In the genomic region with DNA sequence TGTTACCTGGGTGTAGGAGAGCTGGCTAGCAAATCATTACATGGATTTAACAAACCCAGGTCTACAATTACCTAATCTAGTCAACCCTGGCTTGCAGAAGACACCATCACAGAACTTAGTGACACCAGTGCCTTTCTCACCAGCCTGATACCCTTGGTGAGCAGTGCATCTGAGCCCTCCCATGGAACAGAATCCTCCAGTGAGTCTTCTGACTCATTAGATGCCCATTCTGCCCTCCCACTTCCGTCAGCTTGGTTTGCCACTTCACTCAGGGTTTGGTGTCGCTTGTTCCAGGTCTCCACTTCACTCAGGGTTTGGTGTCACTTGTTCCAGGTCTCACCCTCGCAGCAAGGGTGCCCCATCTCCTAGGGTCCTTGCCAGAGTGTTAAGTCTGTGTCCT, we compare ENCODE assay signal across 26 cellular contexts.
"Had no signal": no experiment of that assay in that cellular context is flagged by ENCODE, and none has a peak within 500 bp of the region (broad histone marks: within the 10 kb centered on the region; RNA-seq: fewer than 3 reads in every experiment).

No MANE protein-coding gene starts in this region.

- H3K4me1 Mint-ChIP-seq: central memory CD8-positive, alpha-beta T cell had no signal

- H3K27ac Mint-ChIP-seq: T-cell had no signal

- H3K27ac ChIP-seq: ascending aorta, body of pancreas, SK-N-MC had no signal

- ATAC-seq: body of pancreas, Panc1, Right ventricle myocardium inferior, T-cell had no signal

- H3K9me3 Mint-ChIP-seq: central memory CD8-positive, alpha-beta T cell; T-cell had no signal

- H3K27me3 Mint-ChIP-seq: central memory CD8-positive, alpha-beta T cell; T-cell had no signal

- H3K4me3 ChIP-seq: ascending aorta, body of pancreas, SK-N-MC had no signal

- DNase-seq: activated CD4-positive, alpha-beta T cell treated with anti-CD3 and anti-CD28 coated beads for 4 hours; activated CD4-positive, alpha-beta T cell treated with anti-CD3 and anti-CD28 coated beads, Interleukin-2, amount 50 U/mL, for 4 hours; activated CD4-positive, CD25-positive, alpha-beta regulatory T cell; activated CD8-positive, alpha-beta memory T cell treated with anti-CD3 and anti-CD28 coated beads for 24 hours; activated naive CD4-positive, alpha-beta T cell treated with anti-CD3 and anti-CD28 coated beads, Interleukin-2, amount 50 U/mL, for 16 hours; activated T-cell treated with anti-CD3 and anti-CD28 coated beads, Interleukin-2, amount 50 U/mL, for 48 hours; amniotic stem cell; body of pancreas; Karpas-422; MM.1S; NCI-H1105 treated with DMSO at 0.1 percent for 48 hours; NCI-H1436 treated with DMSO at 0.1 percent for 48 hours; NCI-H187; NCI-H2081; NCI-H510A treated with DMSO at 0.1 percent for 48 hours; NCI-H69; NK-92 treated with Interleukin-12 subunit alpha and Interleukin-12 subunit beta, amount 100 ng/mL, for 24 hours; OCI-M1; RPMI8226; T-cell; T1000 had no signal

- H3K9me3 ChIP-seq: ascending aorta, body of pancreas had no signal

- H3K36me3 ChIP-seq: ascending aorta had no signal

- H3K4me1 ChIP-seq: ascending aorta had no signal

- H3K4me3 Mint-ChIP-seq: central memory CD8-positive, alpha-beta T cell; T-cell had no signal

- H3K27me3 ChIP-seq: ascending aorta, body of pancreas had no signal
